ENCODE assay signal across 20 cellular contexts in the genomic region with DNA sequence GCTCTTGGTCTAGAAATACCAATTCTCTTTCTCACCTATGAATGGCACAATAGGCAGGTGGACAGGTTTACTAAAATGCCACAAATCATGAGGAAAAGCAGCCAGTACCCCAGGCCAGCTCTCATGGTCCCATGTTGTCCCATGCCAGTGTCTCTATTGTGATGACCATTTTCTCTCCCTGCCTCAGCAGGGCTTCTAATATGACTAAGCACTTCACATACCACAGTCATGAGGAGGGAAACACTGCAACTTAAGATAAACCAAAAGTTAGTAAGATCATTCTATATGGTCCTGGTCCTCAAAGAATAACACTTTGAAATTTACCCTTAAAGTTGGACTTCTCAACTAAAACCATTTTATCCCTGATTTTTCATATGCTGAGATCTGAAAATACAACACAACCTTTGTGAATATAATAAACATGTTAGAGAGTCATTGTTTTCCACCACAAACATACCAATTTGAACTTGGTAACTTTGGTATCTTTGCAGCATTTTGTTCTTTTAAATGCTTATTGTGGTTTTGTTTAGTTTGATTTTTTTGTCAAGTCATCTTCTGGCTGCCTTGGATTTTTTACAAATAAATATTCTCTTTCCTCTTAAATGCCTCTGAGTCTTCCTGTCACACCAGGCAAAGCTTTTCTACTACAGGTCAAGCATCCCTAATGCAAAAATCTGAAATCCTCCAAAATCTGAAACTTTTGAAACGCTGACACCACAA. TPM values are rescaled to one million over a fixed set of nuclear protein-coding genes. Genes with fewer than 3 reads are reported as not detected.
A peak's percentile ranks its signal among the peaks of the same experiment; 100 is the strongest.
DNase-seq lines count a peak whose midpoint lies in the region; FAIRE-seq and TF ChIP-seq lines count a peak whose summit lies in the region.
"Had no signal": no experiment of that assay in that cellular context is flagged by ENCODE, and none has a peak within 500 bp of the region (broad histone marks: within the 10 kb centered on the region; RNA-seq: fewer than 3 reads in every experiment).

No MANE protein-coding gene starts in this region.

- H2BK15ac ChIP-seq in mesendoderm (replicated peaks; ENCODE audit: low read depth), result no peak overlapping the region

- H4K8ac ChIP-seq in mesendoderm (ENCODE audit: low read depth, low read length), result no peak overlapping the region

- no peak overlapping the region for H3K56ac ChIP-seq in mesendoderm (ENCODE audit: low read length)

- WGBS in mesendoderm (ENCODE audit: extremely low coverage, insufficient coverage, low lambda C conversion rate), result no CpG with 5 or more reads among the region's 1 CpG
- 86 to 94% (median 92%) methylated on average over 1 of the region's 1 CpG for WGBS in small intestine, 3 donors

- H3K18ac ChIP-seq in mesendoderm (ENCODE audit: low read length), result no peak overlapping the region

- H3K23ac ChIP-seq in mesendoderm (ENCODE audit: low read length), result no peak overlapping the region

- no peak overlapping the region for H3K4me2 ChIP-seq in mesendoderm (ENCODE audit: low read length)

- H3K9ac ChIP-seq in mesendoderm (ENCODE audit: low read length), result no peak overlapping the region

- DNase-seq in ELR (ENCODE audit: low read depth) (peak; percentile 64), NCI-H460 (ENCODE audit: extremely low read depth, low read depth) (peak; percentile 15), astrocyte of the spinal cord (ENCODE audit: low read depth, low spot score) (peak; percentile 46), mesendoderm (peak; percentile 52), NCI-H2081 (lab: John Stamatoyannopoulos, UW) (no peak), KBM-7 (no peak), small intestine (no peak), H54 (ENCODE audit: insufficient read length, low spot score) (no peak)
- DNase-seq: activated CD8-positive, alpha-beta T cell treated with anti-CD3 and anti-CD28 coated beads, Interleukin-2, amount 10 ng/mL, durations not matched to agents 7 days and 5 days; activated naive CD4-positive, alpha-beta T cell treated with Interleukin-2 at 50 U/mL for 16 hours; caudate nucleus; GOT3; heart left ventricle; Karpas-422; NCI-H1930; NCI-H748 treated with DMSO at 0.1 percent for 48 hours; stimulated activated CD4-positive, alpha-beta T cell treated with anti-CD3 and anti-CD28 coated beads, Interleukin-15, amount 100 ng/mL, for 24 hours; tibial artery had no signal

- H3K4ac ChIP-seq in mesendoderm (ENCODE audit: low read depth, low read length), result no peak overlapping the region

- no peak for TF ChIP-seq POLR2A in H54 (IDR thresholded peaks at IDR 0.05; ENCODE audit: low read depth, low read length)

- H3K27ac ChIP-seq in mesendoderm (ENCODE audit: low read depth, low read length), result no peak overlapping the region
- H3K27ac ChIP-seq in small intestine (ENCODE audit: low read depth in 1 of 2, low read length in 1 of 2), result no peak overlapping the region
- H3K27ac ChIP-seq: C4-2B, heart left ventricle, tibial artery had no signal

- H3K36me3 ChIP-seq in mesendoderm (ENCODE audit: control insufficient read depth, insufficient read depth, low read length) (no peaks in the 10 kb centered on the region), small intestine (ENCODE audit: control insufficient read depth in 2 of 2, insufficient read depth in 2 of 2, low read length in 2 of 2) (peaks cover 10 to 15% of the 10 kb centered on the region in 2 donors)

- H3K27me3 ChIP-seq in mesendoderm (ENCODE audit: insufficient read depth, low read length, poor library complexity) (no peaks in the 10 kb centered on the region), small intestine (ENCODE audit: control insufficient read depth in 2 of 2, insufficient read depth in 2 of 2, low read length in 2 of 2) (no peaks in the 10 kb centered on the region)
- H3K27me3 ChIP-seq: heart left ventricle, tibial artery had no signal

- H3K9me3 ChIP-seq in small intestine (ENCODE audit: control insufficient read depth, low read depth), result no peaks in the 10 kb centered on the region
- H3K9me3 ChIP-seq: heart left ventricle, tibial artery had no signal

- H2AK5ac ChIP-seq in mesendoderm (ENCODE audit: low read length), result no peak overlapping the region

- TF ChIP-seq CTCF in astrocyte of the spinal cord (IDR thresholded peaks at IDR 0.05; ENCODE audit: low read depth, low read length), result no peak

- peaks cover 3% of the 10 kb centered on the region for H3K79me1 ChIP-seq in mesendoderm (ENCODE audit: low read length)

- H3K4me3 ChIP-seq in astrocyte of the spinal cord (ENCODE audit: low read depth, low read length) (no peak overlapping the region), mesendoderm (ENCODE audit: low read length) (no peak overlapping the region), small intestine (ENCODE audit: low read depth in 1 of 2, low read length in 2 of 2) (no peak overlapping the region)
- H3K4me3 ChIP-seq: heart left ventricle, tibial artery had no signal

- H2BK120ac ChIP-seq in mesendoderm (ENCODE audit: low read depth, low read length), result no peak overlapping the region

- in situ Hi-C loops in astrocyte of the spinal cord (cut with HindIII; ENCODE audit: low sequenced_read_pairs), result no loop called here
- in situ Hi-C loops in KBM-7 (cut with MboI; ENCODE audit: low pct_unique_long_range_greater_than_20kb, low sequenced_read_pairs), result no loop called here

- H3K4me1 ChIP-seq in mesendoderm (ENCODE audit: control insufficient read depth, low read depth, low read length) (no peaks in the 10 kb centered on the region), small intestine (ENCODE audit: control insufficient read depth in 2 of 2, insufficient read depth in 1 of 2, low read depth in 1 of 2, low read length in 1 of 2) (peaks cover 0 to 5% of the 10 kb centered on the region in 2 donors)

- no peak overlapping the region for H4K5ac ChIP-seq in mesendoderm (ENCODE audit: low read length)

- no peak for FAIRE-seq in small intestine (lab: Jason Lieb, UNC)
- no peak for FAIRE-seq in H54 (lab: Jason Lieb, UNC)
- FAIRE-seq: endometrium had no signal

- H3K79me2 ChIP-seq in mesendoderm (ENCODE audit: control insufficient read depth, insufficient read depth, low read length), result no peaks in the 10 kb centered on the region

- no peak overlapping the region for H2BK5ac ChIP-seq in mesendoderm (ENCODE audit: low read length)

RNA-seq across cellular contexts. Expression of a gene that starts 3.5 kb away (rescaled TPM):
- 13.0 and 18.7 TPM in 2 replicates for total RNA-seq in NCI-H460 (2014; rRNA removed; shearing (Covaris generic))
- polyA plus RNA-seq in NCI-H460 (2014; cell fraction: nucleus; rRNA removed), result 21.3 and 25.4 TPM in 2 replicates
- polyA plus RNA-seq in mesendoderm (2013, experiment 1 of 2), result 9.3 TPM
- polyA plus RNA-seq in mesendoderm (2013, experiment 2 of 2), result 9.5 TPM
- 1 to 10 TPM; 4.1 to 6.8 (median 4.5) TPM for polyA plus RNA-seq in small intestine

RNA-seq across cellular contexts. Expression of a gene that starts 30.9 kb away (rescaled TPM):
- 258 and 275 TPM in 2 replicates for total RNA-seq in NCI-H460 (2014; rRNA removed; shearing (Covaris generic))
- polyA plus RNA-seq in NCI-H460 (2014; cell fraction: nucleus; rRNA removed), result 82.9 and 148 TPM in 2 replicates
- 142 TPM for polyA plus RNA-seq in mesendoderm (2013, experiment 1 of 2)
- 142 TPM for polyA plus RNA-seq in mesendoderm (2013, experiment 2 of 2)
- 10 to 100 TPM; 43.5 to 44.5 (median 43.7) TPM for polyA plus RNA-seq in small intestine

RNA-seq across cellular contexts. Expression of a gene that starts 41.2 kb away (rescaled TPM):
- 35.7 and 39.4 TPM in 2 replicates for total RNA-seq in NCI-H460 (2014; rRNA removed; shearing (Covaris generic))
- polyA plus RNA-seq in NCI-H460 (2014; cell fraction: nucleus; rRNA removed), result 50.2 and 54.9 TPM in 2 replicates
- polyA plus RNA-seq in mesendoderm (2013, experiment 1 of 2), result 28.3 TPM
- 29.5 TPM for polyA plus RNA-seq in mesendoderm (2013, experiment 2 of 2)
- polyA plus RNA-seq in small intestine, result 10 to 100 TPM in 2 of 3 donors, 1 to 10 TPM in 1; 9.5 to 14.7 (median 13.6) TPM

Comparison
In these comparisons a context has a peak if more than half of its experiments do, and no peak if none do; other contexts are left out.
1. DNase-seq: peak in ELR (single experiment), NCI-H460 (single experiment), astrocyte of the spinal cord (single experiment) and mesendoderm (single experiment); none in NCI-H2081 (0 of 2), KBM-7 (single experiment), small intestine (single experiment) and H54 (single experiment).